In the genomic region with DNA sequence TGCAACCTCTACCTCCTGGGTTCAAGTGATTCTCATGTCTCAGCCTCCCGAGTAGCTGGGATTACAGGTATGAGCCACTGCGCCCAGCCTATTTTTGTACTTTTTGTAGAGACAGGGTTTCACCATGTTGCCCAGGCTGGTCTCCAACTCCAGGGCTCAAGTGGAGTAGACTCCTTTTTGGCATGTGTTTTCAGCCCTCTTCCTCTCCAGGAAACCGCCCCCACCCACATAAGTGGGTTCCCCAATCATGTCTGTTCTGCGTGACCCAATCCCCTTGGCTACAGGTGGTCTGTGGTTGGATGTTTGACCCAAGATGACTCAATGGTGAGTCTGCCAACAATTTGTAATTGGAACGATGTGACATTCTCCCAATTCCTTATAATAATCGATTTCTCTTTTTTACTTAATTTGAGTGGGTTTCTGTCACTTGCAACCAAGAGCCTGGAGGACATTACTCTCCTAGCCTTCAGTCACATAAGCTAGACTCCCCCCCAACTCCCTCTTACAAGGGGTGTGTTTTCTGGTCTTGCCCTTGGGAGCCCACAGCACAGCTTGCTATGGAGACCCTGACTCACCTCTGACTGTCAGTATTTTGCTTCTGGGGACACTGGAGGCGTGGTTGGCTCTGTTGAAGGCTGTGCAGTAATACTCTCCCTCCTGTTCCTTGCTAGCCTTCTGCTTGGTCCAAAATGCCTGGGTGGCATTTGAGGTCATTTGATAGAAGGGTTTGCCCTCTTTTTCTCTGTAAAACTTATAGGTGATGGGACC, we compare ENCODE assay signal across 10 cellular contexts. TPM values are rescaled to one million over a fixed set of nuclear protein-coding genes. Genes with fewer than 3 reads are reported as not detected.
DNase-seq lines count a peak whose midpoint lies in the region; ATAC-seq and TF ChIP-seq lines count a peak whose summit lies in the region.
"Had no signal": no experiment of that assay in that cellular context is flagged by ENCODE, and none has a peak within 500 bp of the region (broad histone marks: within the 10 kb centered on the region; RNA-seq: fewer than 3 reads in every experiment).

No MANE protein-coding gene starts in this region.

- no peaks in the 10 kb centered on the region for H3K27me3 ChIP-seq in RWPE2 (ENCODE audit: insufficient read depth, poor library complexity, severe bottlenecking)
- no peaks in the 10 kb centered on the region for H3K27me3 ChIP-seq in fibroblast of lung (ENCODE audit: control insufficient read depth, insufficient read depth, low read length)
- peaks cover 0 to 5% (median 0%) of the 10 kb centered on the region in 3 donors for H3K27me3 ChIP-seq in skeletal muscle tissue (ENCODE audit: control insufficient read depth in 3 of 3, insufficient read depth in 3 of 3, low read length in 3 of 3)
- H3K27me3 ChIP-seq: tibial artery had no signal

- H3K79me2 ChIP-seq in fibroblast of lung (ENCODE audit: control insufficient read depth, insufficient read depth, low read length) = no peaks in the 10 kb centered on the region

- H3K9me3 ChIP-seq in RWPE2 (ENCODE audit: severe bottlenecking) = no peaks in the 10 kb centered on the region
- H3K9me3 ChIP-seq in fibroblast of lung (ENCODE audit: control insufficient read depth, insufficient read depth, low read depth, low read length) = no peaks in the 10 kb centered on the region
- no peaks in the 10 kb centered on the region for H3K9me3 ChIP-seq in skeletal muscle tissue (ENCODE audit: control insufficient read depth in 3 of 3, low read length in 3 of 3)
- H3K9me3 ChIP-seq: tibial artery had no signal

- 0 out of 3 replicates have a peak, but pooled peaks have one; percentile 31 for ATAC-seq in RWPE2 (ENCODE audit: low read depth)
- no peak for ATAC-seq in GM19452 (IDR thresholded peaks at IDR 0.05; ENCODE audit: unreplicated experiment)
- no peak for ATAC-seq in HG03460 (IDR thresholded peaks at IDR 0.05; ENCODE audit: unreplicated experiment)

- DNase-seq in GM03348 (ENCODE audit: low spot score) (peak; percentile 24), RWPE2 (ENCODE audit: low spot score) (peak; percentile 29), fibroblast of lung (ENCODE audit: low read depth in 2 of 2) (peak; percentile 66 to 91), NCI-H1048 (lab: John Stamatoyannopoulos, UW) (no peak)
- DNase-seq: activated CD8-positive, alpha-beta memory T cell treated with anti-CD3 and anti-CD28 coated beads for 24 hours; DMS53 had no signal

- H3K27ac ChIP-seq in RWPE2 (ENCODE audit: poor library complexity, severe bottlenecking) (no peak overlapping the region), fibroblast of lung (ENCODE audit: insufficient read depth, low read length) (no peak overlapping the region), skeletal muscle tissue (ENCODE audit: low read depth, low read length) (peak overlapping the region; percentile 28)
- H3K27ac ChIP-seq: tibial artery had no signal

- no peak overlapping the region for H2AFZ ChIP-seq in fibroblast of lung (ENCODE audit: low read length)

- H3K9ac ChIP-seq in fibroblast of lung (ENCODE audit: insufficient read depth, low read length) (no peak overlapping the region), skeletal muscle tissue (ENCODE audit: low read depth in 1 of 3, low read length in 3 of 3) (no peak overlapping the region)

- H3K4me3 ChIP-seq in RWPE2 (ENCODE audit: severe bottlenecking) = no peak overlapping the region
- no peak overlapping the region for H3K4me3 ChIP-seq in fibroblast of lung (replicated peaks in 1 of 4; ENCODE audit: control extremely low read depth in 1 of 4, insufficient read depth in 1 of 4, low read depth in 3 of 4, low read length in 4 of 4)
- H3K4me3 ChIP-seq in skeletal muscle tissue (ENCODE audit: low read length in 3 of 3) = no peak overlapping the region
- H3K4me3 ChIP-seq: tibial artery had no signal

- H3K36me3 ChIP-seq in RWPE2 (ENCODE audit: low read depth) = no peaks in the 10 kb centered on the region
- no peaks in the 10 kb centered on the region for H3K36me3 ChIP-seq in fibroblast of lung (ENCODE audit: control insufficient read depth, insufficient read depth, low read length)
- no peaks in the 10 kb centered on the region for H3K36me3 ChIP-seq in skeletal muscle tissue (ENCODE audit: control insufficient read depth in 3 of 3, insufficient read depth in 3 of 3, low read length in 3 of 3)
- H3K36me3 ChIP-seq: tibial artery had no signal

- H3K4me1 ChIP-seq in RWPE2 (ENCODE audit: insufficient read depth, poor library complexity, severe bottlenecking) (peaks cover 6% of the 10 kb centered on the region), fibroblast of lung (ENCODE audit: control insufficient read depth, extremely low read depth, insufficient read depth, low read length) (peaks cover 16% of the 10 kb centered on the region), skeletal muscle tissue (ENCODE audit: control insufficient read depth in 3 of 3, insufficient read depth in 3 of 3, low read length in 3 of 3) (peaks cover 17 to 27% (median 17%) of the 10 kb centered on the region in 3 donors)

- TF ChIP-seq CTCF in RWPE2 (IDR thresholded peaks at IDR 0.05; ENCODE audit: poor library complexity, severe bottlenecking) = no peak
- TF ChIP-seq CTCF in fibroblast of lung (conservative IDR thresholded peaks at IDR 0.05 in 1 of 2, IDR thresholded peaks at IDR 0.05 in 1 of 2; ENCODE audit: low read depth in 1 of 2, low read length in 2 of 2) = no peak

- H4K20me1 ChIP-seq in fibroblast of lung (ENCODE audit: control insufficient read depth, extremely low read depth, insufficient read depth, low read length) = no peaks in the 10 kb centered on the region

- H3K4me2 ChIP-seq in fibroblast of lung (ENCODE audit: extremely low read depth, insufficient read depth, low read length) = peak overlapping the region; percentile 48

RNA-seq across cellular contexts. Expression of gene PECAM1, which starts 34.9 kb away (rescaled TPM):
- 0.26 and 0.50 TPM in 2 replicates for total RNA-seq in fibroblast of lung
- polyA plus RNA-seq in fibroblast of lung = 0.08 and 0.12 TPM in 2 replicates
- polyA plus RNA-seq in fibroblast of lung (2012) = 0.06 and 0.10 TPM in 2 replicates
- polyA minus RNA-seq in fibroblast of lung (ENCODE audit: low replicate concordance) = 0.15 TPM in 1 of 2 replicates, not detected in the other
- total RNA-seq in skeletal muscle tissue = 57.9 TPM

Comparison
In these comparisons a context has a peak if more than half of its experiments do, and no peak if none do; other contexts are left out.
1. RNA of gene PECAM1, which starts 34.9 kb away (total RNA-seq): 57.9 TPM in skeletal muscle tissue (single experiment); 0.26 to 0.50 TPM in fibroblast of lung; every median in the first group is over 10 times any median in the second.